1 cellular context compared by ENCODE assay signal in the genomic region with DNA sequence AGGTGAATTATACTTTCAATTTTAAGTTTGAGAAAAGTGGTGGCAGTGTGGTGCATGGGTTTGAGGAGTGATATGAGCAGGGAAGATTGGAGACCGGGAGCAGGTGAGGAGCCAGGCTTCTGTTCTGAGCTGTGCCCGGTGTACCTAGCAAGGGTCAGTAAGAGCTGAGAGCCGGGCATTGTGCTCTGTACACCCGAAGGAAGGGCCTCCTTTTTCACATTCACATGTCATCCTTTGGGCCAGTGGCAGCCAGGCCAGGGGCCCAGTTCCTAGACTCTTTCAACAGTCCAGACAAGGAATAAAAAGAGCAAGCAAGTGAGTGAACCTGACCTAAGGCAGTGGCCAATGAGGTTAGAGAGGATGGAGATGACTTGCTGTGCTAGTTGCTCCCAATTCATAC.
TF ChIP-seq lines count a peak whose summit lies in the region.

No MANE protein-coding gene starts in this region.

TF ChIP-seq in SK-N-SH, 30 proteins besides CTCF, POLR2A, EP300 and RAD21:
- TF ChIP-seq, protein P1, sequence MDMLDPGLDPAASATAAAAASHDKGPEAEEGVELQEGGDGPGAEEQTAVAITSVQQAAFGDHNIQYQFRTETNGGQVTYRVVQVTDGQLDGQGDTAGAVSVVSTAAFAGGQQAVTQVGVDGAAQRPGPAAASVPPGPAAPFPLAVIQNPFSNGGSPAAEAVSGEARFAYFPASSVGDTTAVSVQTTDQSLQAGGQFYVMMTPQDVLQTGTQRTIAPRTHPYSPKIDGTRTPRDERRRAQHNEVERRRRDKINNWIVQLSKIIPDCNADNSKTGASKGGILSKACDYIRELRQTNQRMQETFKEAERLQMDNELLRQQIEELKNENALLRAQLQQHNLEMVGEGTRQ (IDR thresholded peaks at IDR 0.05; ENCODE audit: borderline replicate concordance, low read depth, low read length): no peak
- TF ChIP-seq, protein P2, sequence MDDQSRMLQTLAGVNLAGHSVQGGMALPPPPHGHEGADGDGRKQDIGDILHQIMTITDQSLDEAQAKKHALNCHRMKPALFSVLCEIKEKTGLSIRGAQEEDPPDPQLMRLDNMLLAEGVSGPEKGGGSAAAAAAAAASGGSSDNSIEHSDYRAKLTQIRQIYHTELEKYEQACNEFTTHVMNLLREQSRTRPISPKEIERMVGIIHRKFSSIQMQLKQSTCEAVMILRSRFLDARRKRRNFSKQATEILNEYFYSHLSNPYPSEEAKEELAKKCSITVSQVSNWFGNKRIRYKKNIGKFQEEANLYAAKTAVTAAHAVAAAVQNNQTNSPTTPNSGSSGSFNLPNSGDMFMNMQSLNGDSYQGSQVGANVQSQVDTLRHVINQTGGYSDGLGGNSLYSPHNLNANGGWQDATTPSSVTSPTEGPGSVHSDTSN (IDR thresholded peaks at IDR 0.05): no peak
- TF ChIP-seq NFIC (IDR thresholded peaks at IDR 0.05; ENCODE audit: borderline replicate concordance) (no peak), SIN3A (IDR thresholded peaks at IDR 0.05; ENCODE audit: borderline replicate concordance, low read depth, low read length) (no peak), TEAD4 (IDR thresholded peaks at IDR 0.05; ENCODE audit: borderline replicate concordance, insufficient read depth) (no peak), YY1 (IDR thresholded peaks at IDR 0.05; ENCODE audit: low read depth) (no peak), CHD2 (IDR thresholded peaks at IDR 0.05; ENCODE audit: low read length, partially characterized antibody) (no peak), GATA2 (CRISPR knock-in tag; IDR thresholded peaks at IDR 0.05) (no peak), NRF1 (IDR thresholded peaks at IDR 0.05; ENCODE audit: low read depth, low read length) (no peak), ELF1 (IDR thresholded peaks at IDR 0.05) (no peak), SMC3 (IDR thresholded peaks at IDR 0.05; ENCODE audit: low read depth, low read length) (no peak), FOXM1 (IDR thresholded peaks at IDR 0.05; ENCODE audit: low read depth) (no peak), GABPA (IDR thresholded peaks at IDR 0.05; ENCODE audit: low read depth) (no peak)
- TF ChIP-seq, protein P3, sequence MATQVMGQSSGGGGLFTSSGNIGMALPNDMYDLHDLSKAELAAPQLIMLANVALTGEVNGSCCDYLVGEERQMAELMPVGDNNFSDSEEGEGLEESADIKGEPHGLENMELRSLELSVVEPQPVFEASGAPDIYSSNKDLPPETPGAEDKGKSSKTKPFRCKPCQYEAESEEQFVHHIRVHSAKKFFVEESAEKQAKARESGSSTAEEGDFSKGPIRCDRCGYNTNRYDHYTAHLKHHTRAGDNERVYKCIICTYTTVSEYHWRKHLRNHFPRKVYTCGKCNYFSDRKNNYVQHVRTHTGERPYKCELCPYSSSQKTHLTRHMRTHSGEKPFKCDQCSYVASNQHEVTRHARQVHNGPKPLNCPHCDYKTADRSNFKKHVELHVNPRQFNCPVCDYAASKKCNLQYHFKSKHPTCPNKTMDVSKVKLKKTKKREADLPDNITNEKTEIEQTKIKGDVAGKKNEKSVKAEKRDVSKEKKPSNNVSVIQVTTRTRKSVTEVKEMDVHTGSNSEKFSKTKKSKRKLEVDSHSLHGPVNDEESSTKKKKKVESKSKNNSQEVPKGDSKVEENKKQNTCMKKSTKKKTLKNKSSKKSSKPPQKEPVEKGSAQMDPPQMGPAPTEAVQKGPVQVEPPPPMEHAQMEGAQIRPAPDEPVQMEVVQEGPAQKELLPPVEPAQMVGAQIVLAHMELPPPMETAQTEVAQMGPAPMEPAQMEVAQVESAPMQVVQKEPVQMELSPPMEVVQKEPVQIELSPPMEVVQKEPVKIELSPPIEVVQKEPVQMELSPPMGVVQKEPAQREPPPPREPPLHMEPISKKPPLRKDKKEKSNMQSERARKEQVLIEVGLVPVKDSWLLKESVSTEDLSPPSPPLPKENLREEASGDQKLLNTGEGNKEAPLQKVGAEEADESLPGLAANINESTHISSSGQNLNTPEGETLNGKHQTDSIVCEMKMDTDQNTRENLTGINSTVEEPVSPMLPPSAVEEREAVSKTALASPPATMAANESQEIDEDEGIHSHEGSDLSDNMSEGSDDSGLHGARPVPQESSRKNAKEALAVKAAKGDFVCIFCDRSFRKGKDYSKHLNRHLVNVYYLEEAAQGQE (IDR thresholded peaks at IDR 0.05; ENCODE audit: low read depth, low read length): no peak
- TF ChIP-seq, protein P4, sequence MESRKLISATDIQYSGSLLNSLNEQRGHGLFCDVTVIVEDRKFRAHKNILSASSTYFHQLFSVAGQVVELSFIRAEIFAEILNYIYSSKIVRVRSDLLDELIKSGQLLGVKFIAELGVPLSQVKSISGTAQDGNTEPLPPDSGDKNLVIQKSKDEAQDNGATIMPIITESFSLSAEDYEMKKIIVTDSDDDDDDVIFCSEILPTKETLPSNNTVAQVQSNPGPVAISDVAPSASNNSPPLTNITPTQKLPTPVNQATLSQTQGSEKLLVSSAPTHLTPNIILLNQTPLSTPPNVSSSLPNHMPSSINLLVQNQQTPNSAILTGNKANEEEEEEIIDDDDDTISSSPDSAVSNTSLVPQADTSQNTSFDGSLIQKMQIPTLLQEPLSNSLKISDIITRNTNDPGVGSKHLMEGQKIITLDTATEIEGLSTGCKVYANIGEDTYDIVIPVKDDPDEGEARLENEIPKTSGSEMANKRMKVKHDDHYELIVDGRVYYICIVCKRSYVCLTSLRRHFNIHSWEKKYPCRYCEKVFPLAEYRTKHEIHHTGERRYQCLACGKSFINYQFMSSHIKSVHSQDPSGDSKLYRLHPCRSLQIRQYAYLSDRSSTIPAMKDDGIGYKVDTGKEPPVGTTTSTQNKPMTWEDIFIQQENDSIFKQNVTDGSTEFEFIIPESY (IDR thresholded peaks at IDR 0.05; ENCODE audit: borderline replicate concordance, low read depth): no peak
